9 cellular contexts compared by ENCODE assay signal in the genomic region with DNA sequence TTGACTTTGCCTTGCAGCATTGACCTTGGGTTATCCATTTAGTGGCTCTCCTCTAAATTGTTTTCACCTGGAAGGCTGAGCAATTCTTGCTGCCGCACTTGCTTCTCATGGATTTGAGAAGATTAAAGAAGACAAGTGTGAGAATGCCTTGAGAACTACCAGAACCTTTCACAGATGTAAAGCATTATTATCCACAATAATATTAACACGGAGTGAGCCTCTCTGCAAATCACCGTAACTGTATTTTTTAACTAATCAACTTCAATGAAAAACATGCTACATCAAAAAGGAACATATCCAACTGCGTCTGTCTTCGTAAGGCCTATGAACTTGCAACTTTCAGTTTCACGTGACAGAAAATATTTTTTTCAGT.
A peak's percentile ranks its signal among the peaks of the same experiment; 100 is the strongest.
DNase-seq lines count a peak whose midpoint lies in the region; ATAC-seq and TF ChIP-seq lines count a peak whose summit lies in the region.
"Had no signal": no experiment of that assay in that cellular context is flagged by ENCODE, and none has a peak within 500 bp of the region (broad histone marks: within the 10 kb centered on the region; RNA-seq: fewer than 3 reads in every experiment).

No MANE protein-coding gene starts in this region.

- no peak overlapping the region for H3K27ac Mint-ChIP-seq in CD8-positive, alpha-beta T cell

- H3K9ac ChIP-seq in fibroblast of lung (ENCODE audit: insufficient read depth, low read length) (no peak overlapping the region), stomach smooth muscle (ENCODE audit: low read length in 2 of 2) (peak overlapping the region; percentile 21 to 35)

- no peaks in the 10 kb centered on the region for H3K27me3 Mint-ChIP-seq in CD8-positive, alpha-beta T cell (ENCODE audit: low read depth)

- H3K36me3 ChIP-seq in fibroblast of lung (ENCODE audit: control insufficient read depth, insufficient read depth, low read length) (peaks cover 4% of the 10 kb centered on the region), stomach smooth muscle (ENCODE audit: control insufficient read depth in 2 of 2, insufficient read depth in 2 of 2, low read length in 2 of 2) (peaks cover 6 to 14% of the 10 kb centered on the region in 2 donors)
- H3K36me3 ChIP-seq in CD8-positive, alpha-beta T cell (ENCODE audit: insufficient read depth, low read length) = no peaks in the 10 kb centered on the region

- peak overlapping the region; percentile 73 for H3K4me2 ChIP-seq in fibroblast of lung (ENCODE audit: extremely low read depth, insufficient read depth, low read length)

- H3K9me3 Mint-ChIP-seq in CD8-positive, alpha-beta T cell = no peaks in the 10 kb centered on the region

- H3K4me1 Mint-ChIP-seq in CD8-positive, alpha-beta T cell (ENCODE audit: low read depth) = no peaks in the 10 kb centered on the region

- H3K9me3 ChIP-seq in fibroblast of lung (ENCODE audit: control insufficient read depth, insufficient read depth, low read depth, low read length) = no peaks in the 10 kb centered on the region
- H3K9me3 ChIP-seq in stomach smooth muscle (ENCODE audit: control insufficient read depth in 2 of 2, low read length in 2 of 2) = no peaks in the 10 kb centered on the region
- H3K9me3 ChIP-seq in CD8-positive, alpha-beta T cell (ENCODE audit: low read length) = no peaks in the 10 kb centered on the region

- intact Hi-C loops in CD8-positive, alpha-beta T cell (cut with DNase I, micrococcal nuclease) = no loop called here

- peak; percentile 30 for ATAC-seq in GM19452 (IDR thresholded peaks at IDR 0.05; ENCODE audit: unreplicated experiment)
- peak; percentile 7 for ATAC-seq in HG03571 (IDR thresholded peaks at IDR 0.05; ENCODE audit: unreplicated experiment)
- no peak for ATAC-seq in CD8-positive, alpha-beta T cell
- no peak for ATAC-seq in HG03521 (IDR thresholded peaks at IDR 0.05; ENCODE audit: unreplicated experiment)

- H4K20me1 ChIP-seq in fibroblast of lung (ENCODE audit: control insufficient read depth, extremely low read depth, insufficient read depth, low read length) = no peaks in the 10 kb centered on the region

- H3K27ac ChIP-seq in fibroblast of lung (ENCODE audit: insufficient read depth, low read length) (peak overlapping the region; percentile 87), stomach smooth muscle (ENCODE audit: low read length) (peak overlapping the region; percentile 96)
- H3K27ac ChIP-seq in CD8-positive, alpha-beta T cell (ENCODE audit: low read depth, low read length) = no peak overlapping the region

- H3K27me3 ChIP-seq in fibroblast of lung (ENCODE audit: control insufficient read depth, insufficient read depth, low read length) (no peaks in the 10 kb centered on the region), stomach smooth muscle (ENCODE audit: control insufficient read depth in 1 of 2, insufficient read depth in 2 of 2, low read length in 2 of 2) (no peaks in the 10 kb centered on the region)
- H3K27me3 ChIP-seq in CD8-positive, alpha-beta T cell (ENCODE audit: insufficient read depth, low read length) = no peaks in the 10 kb centered on the region

- POLR2A ChIA-PET in CD8-positive, alpha-beta T cell (lab: Charles Lee) = no interaction called here

- peaks cover 25% of the 10 kb centered on the region for H3K36me3 Mint-ChIP-seq in CD8-positive, alpha-beta T cell

- CTCF ChIA-PET in CD8-positive, alpha-beta T cell (lab: Charles Lee) = interaction anchor here (6.6 kb wide), 1 partner anchor 230 kb away, joined by 109 read pairs; no protein-coding TSS in a partner anchor

- DNase-seq in fibroblast of lung (ENCODE audit: low read depth in 2 of 2) = no peak
- DNase-seq in CD8-positive, alpha-beta T cell = no peak
- DNase-seq in COR-L47 (lab: John Stamatoyannopoulos, UW) = no peak
- no peak for DNase-seq in NCI-H2029 treated with DMSO at 0.1 percent for 48 hours (lab: John Stamatoyannopoulos, UW)
- DNase-seq: NCI-H1694 treated with DMSO at 0.1 percent for 48 hours had no signal

- no peak for TF ChIP-seq CTCF in fibroblast of lung (conservative IDR thresholded peaks at IDR 0.05 in 1 of 2, IDR thresholded peaks at IDR 0.05 in 1 of 2; ENCODE audit: low read depth in 1 of 2, low read length in 2 of 2)
- TF ChIP-seq CTCF in CD8-positive, alpha-beta T cell (IDR thresholded peaks at IDR 0.05) = no peak

- H3K79me2 ChIP-seq in fibroblast of lung (ENCODE audit: control insufficient read depth, insufficient read depth, low read length) = peaks cover 8% of the 10 kb centered on the region

- no peak overlapping the region for H2AFZ ChIP-seq in fibroblast of lung (ENCODE audit: low read length)

- H3K4me3 Mint-ChIP-seq in CD8-positive, alpha-beta T cell = no peak overlapping the region

- H3K4me1 ChIP-seq in fibroblast of lung (ENCODE audit: control insufficient read depth, extremely low read depth, insufficient read depth, low read length) (peaks cover 9% of the 10 kb centered on the region), stomach smooth muscle (ENCODE audit: control insufficient read depth, insufficient read depth, low read length) (peaks cover 39% of the 10 kb centered on the region)
- no peaks in the 10 kb centered on the region for H3K4me1 ChIP-seq in CD8-positive, alpha-beta T cell (ENCODE audit: insufficient read depth, low read length)

- H3K4me3 ChIP-seq in fibroblast of lung (replicated peaks in 1 of 4; ENCODE audit: control extremely low read depth in 1 of 4, insufficient read depth in 1 of 4, low read depth in 3 of 4, low read length in 4 of 4) (no peak overlapping the region), stomach smooth muscle (ENCODE audit: low read length in 2 of 2) (peak overlapping the region; percentile 22 to 47)
- H3K4me3 ChIP-seq in CD8-positive, alpha-beta T cell (ENCODE audit: low read depth, low read length) = no peak overlapping the region

Comparison
In these comparisons a context has a peak if more than half of its experiments do, and no peak if none do; other contexts are left out.
1. ATAC-seq: peak in GM19452 (single experiment) and HG03571 (single experiment); none in CD8-positive, alpha-beta T cell (single experiment) and HG03521 (single experiment).
2. H3K4me3 ChIP-seq: peak in stomach smooth muscle (2 of 2); none in fibroblast of lung (0 of 4) and CD8-positive, alpha-beta T cell (single experiment).